In genomic region chr18:13374468-13375301, GRCh38 we compare ENCODE assay signal across 8 cellular contexts.
DNase-seq lines count a peak whose midpoint lies in the region; ATAC-seq and FAIRE-seq lines count a peak whose summit lies in the region.

No MANE protein-coding gene starts in this region.

- no peak for FAIRE-seq in HTR-8/SVneo (lab: Jason Lieb, UNC)

- ATAC-seq in GM21529 (IDR thresholded peaks at IDR 0.05; ENCODE audit: unreplicated experiment), result peak; percentile 11

- DNase-seq in NCI-H226 (peak; percentile 21), dermis microvascular lymphatic vessel endothelial cell (ENCODE audit: low read depth in 2 of 2) (peak; percentile 68 to 82), retina (peak; percentile 66), HTR-8/SVneo (ENCODE audit: insufficient read length, low spot score) (no peak), HCEC 1CT (no peak), NCI-H510A treated with DMSO at 0.1 percent for 48 hours (lab: John Stamatoyannopoulos, UW) (no peak), NCI-H2081 treated with DMSO at 0.1 percent for 48 hours (lab: John Stamatoyannopoulos, UW) (no peak)

Comparison
In these comparisons a context has a peak if more than half of its experiments do, and no peak if none do; other contexts are left out.
1. DNase-seq: peak in NCI-H226 (single experiment), dermis microvascular lymphatic vessel endothelial cell (2 of 2) and retina (single experiment); none in HTR-8/SVneo (single experiment), HCEC 1CT (single experiment), NCI-H510A treated with DMSO at 0.1 percent for 48 hours (single experiment) and NCI-H2081 treated with DMSO at 0.1 percent for 48 hours (single experiment).